In genomic region chr21:19913995-19914394, GRCh38 we compare ENCODE assay signal across 33 cellular contexts.
"Had no signal": no experiment of that assay in that cellular context is flagged by ENCODE, and none has a peak within 500 bp of the region (broad histone marks: within the 10 kb centered on the region; RNA-seq: fewer than 3 reads in every experiment).

No MANE protein-coding gene starts in this region.

- DNase-seq: activated CD4-positive, alpha-beta memory T cell treated with anti-CD3 and anti-CD28 coated beads for 36 hours; activated CD4-positive, alpha-beta T cell treated with anti-CD3 and anti-CD28 coated beads for 36 hours; activated CD4-positive, alpha-beta T cell treated with anti-CD3 and anti-CD28 coated beads, Interleukin-2, amount 10 ng/mL, durations not matched to agents 24 days and 14 days; activated CD4-positive, CD25-positive, alpha-beta regulatory T cell; activated CD4-positive, CD25-positive, alpha-beta regulatory T cell treated with anti-CD3 and anti-CD28 coated beads, Interleukin-2, amount 50 U/mL, for 72 hours; activated CD8-positive, alpha-beta memory T cell treated with anti-CD3 and anti-CD28 coated beads, Interleukin-2, amount 10 ng/mL, durations not matched to agents 7 days and 5 days; activated CD8-positive, alpha-beta memory T cell treated with anti-CD3 and anti-CD28 coated beads, Interleukin-2, amount 50 U/mL, for 48 hours; activated CD8-positive, alpha-beta T cell treated with anti-CD3 and anti-CD28 coated beads, Interleukin-2, amount 10 ng/mL, durations not matched to agents 7 days and 5 days; activated gamma-delta T cell; activated naive CD4-positive, alpha-beta T cell; activated naive CD4-positive, alpha-beta T cell treated with anti-CD3 and anti-CD28 coated beads, Interleukin-2, amount 10 ng/mL, durations not matched to agents 7 days and 5 days; activated naive CD8-positive, alpha-beta T cell treated with anti-CD3 and anti-CD28 coated beads, Interleukin-2, amount 10 ng/mL, durations not matched to agents 7 days and 5 days; activated T-cell treated with anti-CD3 and anti-CD28 coated beads for 4 hours; activated T-cell treated with anti-CD3 and anti-CD28 coated beads, Interleukin-2, amount 50 U/mL, for 24 hours; activated T-cell treated with anti-CD3 and anti-CD28 coated beads, Interleukin-2, amount 50 U/mL, for 72 hours; central memory CD4-positive, alpha-beta T cell; cerebellar nuclear complex; dorsolateral prefrontal cortex; effector memory CD4-positive, alpha-beta T cell; endodermal cell; foreskin fibroblast; head of caudate nucleus; T-helper 17 cell; T1000 had no signal

- H3K9me3 Mint-ChIP-seq: activated CD4-positive, alpha-beta T cell treated with anti-CD3 and anti-CD28 coated beads, Interleukin-2, amount 10 ng/mL, durations not matched to agents 24 days and 14 days; activated naive CD4-positive, alpha-beta T cell treated with anti-CD3 and anti-CD28 coated beads, Interleukin-2, amount 50 U/mL, for 72 hours; brain; dendritic cell treated with granulocyte-macrophage colony-stimulating factor and Interleukin-4, amounts not matched to agents 40 ng/mL and 50 ng/mL, for 4 days; endodermal cell had no signal

- H3K36me3 Mint-ChIP-seq: activated CD4-positive, alpha-beta memory T cell treated with anti-CD3 and anti-CD28 coated beads for 36 hours; activated CD8-positive, alpha-beta memory T cell treated with anti-CD3 and anti-CD28 coated beads, Interleukin-2, amount 10 ng/mL, durations not matched to agents 7 days and 5 days; activated naive CD4-positive, alpha-beta T cell treated with anti-CD3 and anti-CD28 coated beads, Interleukin-2, amount 10 ng/mL, durations not matched to agents 7 days and 5 days; activated naive CD4-positive, alpha-beta T cell treated with anti-CD3 and anti-CD28 coated beads, Interleukin-2, amount 50 U/mL, for 72 hours; activated naive CD8-positive, alpha-beta T cell treated with anti-CD3 and anti-CD28 coated beads, Interleukin-2, amount 10 ng/mL, durations not matched to agents 7 days and 5 days; brain had no signal

- H3K27me3 Mint-ChIP-seq: activated CD4-positive, alpha-beta memory T cell treated with anti-CD3 and anti-CD28 coated beads for 36 hours; activated CD4-positive, alpha-beta T cell treated with anti-CD3 and anti-CD28 coated beads for 36 hours; activated CD4-positive, alpha-beta T cell treated with anti-CD3 and anti-CD28 coated beads, Interleukin-2, amount 10 ng/mL, durations not matched to agents 24 days and 14 days; activated CD8-positive, alpha-beta memory T cell treated with anti-CD3 and anti-CD28 coated beads, Interleukin-2, amount 10 ng/mL, durations not matched to agents 7 days and 5 days; activated naive CD4-positive, alpha-beta T cell treated with anti-CD3 and anti-CD28 coated beads, Interleukin-2, amount 10 ng/mL, durations not matched to agents 7 days and 5 days; activated naive CD8-positive, alpha-beta T cell treated with anti-CD3 and anti-CD28 coated beads, Interleukin-2, amount 10 ng/mL, durations not matched to agents 7 days and 5 days; activated T-cell treated with anti-CD3 and anti-CD28 coated beads, Interleukin-2, amount 50 U/mL, for 24 hours; dendritic cell treated with granulocyte-macrophage colony-stimulating factor and Interleukin-4, amounts not matched to agents 40 ng/mL and 50 ng/mL, for 4 days; T-helper 17 cell had no signal

- H3K4me1 Mint-ChIP-seq: activated CD4-positive, alpha-beta T cell treated with anti-CD3 and anti-CD28 coated beads for 36 hours; activated CD4-positive, alpha-beta T cell treated with anti-CD3 and anti-CD28 coated beads, Interleukin-2, amount 10 ng/mL, durations not matched to agents 24 days and 14 days; activated CD8-positive, alpha-beta memory T cell treated with anti-CD3 and anti-CD28 coated beads, Interleukin-2, amount 10 ng/mL, durations not matched to agents 7 days and 5 days; activated naive CD4-positive, alpha-beta T cell treated with anti-CD3 and anti-CD28 coated beads, Interleukin-2, amount 10 ng/mL, durations not matched to agents 7 days and 5 days; activated naive CD8-positive, alpha-beta T cell treated with anti-CD3 and anti-CD28 coated beads, Interleukin-2, amount 10 ng/mL, durations not matched to agents 7 days and 5 days; brain; T-helper 17 cell had no signal

- H3K4me3 ChIP-seq: ascending aorta, breast epithelium, cardiac muscle cell, coronary artery, dorsolateral prefrontal cortex had no signal

- H3K36me3 ChIP-seq: ascending aorta, breast epithelium, cardiac muscle cell had no signal

- H3K4me3 Mint-ChIP-seq: activated CD4-positive, alpha-beta memory T cell treated with anti-CD3 and anti-CD28 coated beads for 36 hours; activated CD4-positive, alpha-beta T cell treated with anti-CD3 and anti-CD28 coated beads for 36 hours; activated CD4-positive, alpha-beta T cell treated with anti-CD3 and anti-CD28 coated beads, Interleukin-2, amount 10 ng/mL, durations not matched to agents 24 days and 14 days; activated CD8-positive, alpha-beta memory T cell treated with anti-CD3 and anti-CD28 coated beads, Interleukin-2, amount 10 ng/mL, durations not matched to agents 7 days and 5 days; activated CD8-positive, alpha-beta T cell treated with anti-CD3 and anti-CD28 coated beads, Interleukin-2, amount 10 ng/mL, durations not matched to agents 7 days and 5 days; activated naive CD4-positive, alpha-beta T cell treated with anti-CD3 and anti-CD28 coated beads, Interleukin-2, amount 10 ng/mL, durations not matched to agents 7 days and 5 days; activated naive CD8-positive, alpha-beta T cell treated with anti-CD3 and anti-CD28 coated beads, Interleukin-2, amount 10 ng/mL, durations not matched to agents 7 days and 5 days; activated T-cell treated with anti-CD3 and anti-CD28 coated beads, Interleukin-2, amount 50 U/mL, for 24 hours; activated T-cell treated with anti-CD3 and anti-CD28 coated beads, Interleukin-2, amount 50 U/mL, for 72 hours; brain; dendritic cell treated with granulocyte-macrophage colony-stimulating factor and Interleukin-4, amounts not matched to agents 40 ng/mL and 50 ng/mL, for 4 days; endodermal cell; T-helper 17 cell; T-helper 2 cell treated with Interferon-gamma antibody and Interleukin-4, amounts not matched to agents 5 μg/mL and 100 μg/mL, for 36 hours had no signal

- H3K27ac ChIP-seq: ascending aorta, breast epithelium, cardiac muscle cell, coronary artery, dorsolateral prefrontal cortex had no signal

- H3K9me3 ChIP-seq: ascending aorta, breast epithelium had no signal

- ATAC-seq: activated CD4-positive, alpha-beta T cell treated with anti-CD3 and anti-CD28 coated beads for 36 hours; activated CD8-positive, alpha-beta memory T cell treated with anti-CD3 and anti-CD28 coated beads, Interleukin-2, amount 10 ng/mL, durations not matched to agents 7 days and 5 days; activated CD8-positive, alpha-beta T cell treated with anti-CD3 and anti-CD28 coated beads, Interleukin-2, amount 10 ng/mL, durations not matched to agents 7 days and 5 days; activated naive CD4-positive, alpha-beta T cell treated with anti-CD3 and anti-CD28 coated beads, Interleukin-2, amount 50 U/mL, for 72 hours; activated T-cell treated with anti-CD3 and anti-CD28 coated beads, Interleukin-2, amount 50 U/mL, for 72 hours; esophagus mucosa; T-helper 17 cell had no signal

- H3K27me3 ChIP-seq: ascending aorta, breast epithelium, cardiac muscle cell had no signal

- H3K4me1 ChIP-seq: ascending aorta, breast epithelium had no signal

- H3K27ac Mint-ChIP-seq: activated CD4-positive, alpha-beta memory T cell treated with anti-CD3 and anti-CD28 coated beads for 36 hours; activated CD4-positive, alpha-beta T cell treated with anti-CD3 and anti-CD28 coated beads for 36 hours; activated CD4-positive, alpha-beta T cell treated with anti-CD3 and anti-CD28 coated beads, Interleukin-2, amount 10 ng/mL, durations not matched to agents 24 days and 14 days; activated CD8-positive, alpha-beta memory T cell treated with anti-CD3 and anti-CD28 coated beads, Interleukin-2, amount 10 ng/mL, durations not matched to agents 7 days and 5 days; activated CD8-positive, alpha-beta T cell treated with anti-CD3 and anti-CD28 coated beads, Interleukin-2, amount 10 ng/mL, durations not matched to agents 7 days and 5 days; activated naive CD4-positive, alpha-beta T cell treated with anti-CD3 and anti-CD28 coated beads, Interleukin-2, amount 10 ng/mL, durations not matched to agents 7 days and 5 days; activated naive CD4-positive, alpha-beta T cell treated with anti-CD3 and anti-CD28 coated beads, Interleukin-2, amount 50 U/mL, for 72 hours; activated naive CD8-positive, alpha-beta T cell treated with anti-CD3 and anti-CD28 coated beads, Interleukin-2, amount 10 ng/mL, durations not matched to agents 7 days and 5 days; activated T-cell treated with anti-CD3 and anti-CD28 coated beads, Interleukin-2, amount 50 U/mL, for 24 hours; activated T-cell treated with anti-CD3 and anti-CD28 coated beads, Interleukin-2, amount 50 U/mL, for 72 hours; brain; dendritic cell treated with granulocyte-macrophage colony-stimulating factor and Interleukin-4, amounts not matched to agents 40 ng/mL and 50 ng/mL, for 4 days; endodermal cell; T-helper 17 cell; T-helper 2 cell treated with Interferon-gamma antibody and Interleukin-4, amounts not matched to agents 5 μg/mL and 100 μg/mL, for 36 hours had no signal
